In the genomic region with DNA sequence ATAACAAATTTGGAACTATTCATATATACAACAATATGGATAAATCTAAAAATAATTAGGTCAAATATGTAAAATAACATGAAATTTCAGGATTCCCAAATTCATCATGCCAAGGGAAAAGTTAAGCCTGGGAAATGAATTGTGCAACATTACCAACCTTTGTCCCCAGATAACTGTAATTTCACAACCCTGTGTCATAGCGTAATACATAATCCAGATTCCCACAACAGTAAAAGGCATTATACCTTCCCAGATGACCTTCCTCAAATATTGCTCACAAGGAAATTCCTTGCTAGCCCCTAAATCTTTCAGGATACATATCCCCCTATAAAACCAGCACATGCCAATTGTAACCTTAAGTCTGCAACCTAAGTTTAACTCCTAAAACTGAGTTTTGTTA, we compare ENCODE assay signal across 18 cellular contexts. TPM values are rescaled to one million over a fixed set of nuclear protein-coding genes. Genes with fewer than 3 reads are reported as not detected.
"Had no signal": no experiment of that assay in that cellular context is flagged by ENCODE, and none has a peak within 500 bp of the region (broad histone marks: within the 10 kb centered on the region; RNA-seq: fewer than 3 reads in every experiment).

No MANE protein-coding gene starts in this region.

- H3K4me3 ChIP-seq: gastroesophageal sphincter, heart right ventricle, thyroid gland had no signal

- ATAC-seq: gastroesophageal sphincter; heart right ventricle; left cardiac atrium; naive thymus-derived CD4-positive, alpha-beta T cell; stimulated activated naive B cell treated with anti-CD40 and anti-IgM and Interleukin-4, amounts not matched to agents 10 μg/mL and 1 μg/mL and 100 μg/mL, for 72 hours had no signal

- H3K4me1 ChIP-seq: gastroesophageal sphincter, parathyroid adenoma, thyroid gland had no signal

- H3K36me3 ChIP-seq: brain microvascular endothelial cell, gastroesophageal sphincter, heart right ventricle, thyroid gland had no signal

- H3K27me3 ChIP-seq: brain microvascular endothelial cell, gastroesophageal sphincter, thyroid gland had no signal

- H3K9me3 ChIP-seq: gastroesophageal sphincter, thyroid gland had no signal

- DNase-seq: activated CD4-positive, alpha-beta T cell treated with anti-CD3 and anti-CD28 coated beads, Interleukin-2, amount 50 U/mL, for 4 hours; activated CD4-positive, CD25-positive, alpha-beta regulatory T cell treated with anti-CD3 and anti-CD28 coated beads, Interleukin-2, amount 50 U/mL, for 72 hours; amniotic stem cell; brain microvascular endothelial cell; effector memory CD4-positive, alpha-beta T cell; heart right ventricle; left cardiac atrium; mammary epithelial cell; naive thymus-derived CD4-positive, alpha-beta T cell; stimulated activated CD4-positive, alpha-beta T cell treated with anti-CD3 and anti-CD28 coated beads, Interleukin-4, amount 100 ng/mL, for 1 hour; stimulated activated naive B cell treated with anti-CD40 and anti-IgM and Interleukin-4, amounts not matched to agents 10 μg/mL and 1 μg/mL and 100 μg/mL, for 72 hours; T-helper 1 cell; T1000; thyroid gland had no signal

- H3K9ac ChIP-seq: parathyroid adenoma had no signal

- H2AFZ ChIP-seq: parathyroid adenoma had no signal

- H3K27ac ChIP-seq: brain microvascular endothelial cell, gastroesophageal sphincter, heart right ventricle, parathyroid adenoma, thyroid gland had no signal

RNA-seq across cellular contexts. Expression of a gene that starts 32.9 kb away (rescaled TPM):
- total RNA-seq: activated T-helper 2 cell treated with anti-CD3 and anti-CD28 coated beads, Interferon-gamma antibody, Interleukin-2, Interleukin-4, amounts not matched to agents 10 μg/mL and 5 μg/mL and 100 μg/mL, durations not matched to agents 14 hours and 24 hours and 36 hours; mononuclear cell had no signal
